Comparison of ENCODE assay signal across 16 cellular contexts in genomic region chr2:105882920-105883319, GRCh38.
DNase-seq lines count a peak whose midpoint lies in the region; ATAC-seq and TF ChIP-seq lines count a peak whose summit lies in the region.
"Had no signal": no experiment of that assay in that cellular context is flagged by ENCODE, and none has a peak within 500 bp of the region (broad histone marks: within the 10 kb centered on the region; RNA-seq: fewer than 3 reads in every experiment).

No MANE protein-coding gene starts in this region.

- H3K4me1 Mint-ChIP-seq in activated naive CD8-positive, alpha-beta T cell treated with anti-CD3 and anti-CD28 coated beads for 36 hours, result peaks cover 81% of the 10 kb centered on the region
- H3K4me1 Mint-ChIP-seq in nephron progenitor cell, result peaks cover 44% of the 10 kb centered on the region

- H3F3A ChIP-seq in SK-N-SH (replicated peaks; ENCODE audit: insufficient read depth), result no peaks in the 10 kb centered on the region

- H3K36me3 Mint-ChIP-seq in activated naive CD4-positive, alpha-beta T cell treated with anti-CD3 and anti-CD28 coated beads, Interleukin-2, amount 50 U/mL, for 72 hours, result peaks cover 51 to 75% of the 10 kb centered on the region in 2 donors
- H3K36me3 Mint-ChIP-seq in activated naive CD8-positive, alpha-beta T cell treated with anti-CD3 and anti-CD28 coated beads for 36 hours, result peaks cover 85% of the 10 kb centered on the region
- peaks cover 84% of the 10 kb centered on the region for H3K36me3 Mint-ChIP-seq in nephron progenitor cell (ENCODE audit: low read depth)

- TF ChIP-seq RAD21 in SK-N-SH (IDR thresholded peaks at IDR 0.05; ENCODE audit: low read length), result no peak

- peak overlapping the region; percentile 47 to 69 for H3K27ac Mint-ChIP-seq in activated naive CD4-positive, alpha-beta T cell treated with anti-CD3 and anti-CD28 coated beads, Interleukin-2, amount 50 U/mL, for 72 hours
- H3K27ac Mint-ChIP-seq in activated naive CD8-positive, alpha-beta T cell treated with anti-CD3 and anti-CD28 coated beads for 36 hours, result peak overlapping the region; percentile 59
- H3K27ac Mint-ChIP-seq in nephron progenitor cell, result peak overlapping the region; percentile 94

- H2BK12ac ChIP-seq in neuronal stem cell (ENCODE audit: low read length), result no peak overlapping the region

- 96% methylated on average over 7 of the region's 7 CpGs for WGBS in SK-N-SH (ENCODE audit: low lambda C conversion rate)
- no CpG with 5 or more reads among the region's 7 CpGs for WGBS in neuronal stem cell (ENCODE audit: extremely low coverage in 2 of 2, insufficient read length in 2 of 2, insufficient replicate concordance in 1 of 2), 2 donors

- H3K79me2 ChIP-seq in SK-N-SH (ENCODE audit: insufficient read depth), result peaks cover 27% of the 10 kb centered on the region; the same call in 1 of the 2 replicates

- peaks cover 17% of the 10 kb centered on the region; the same call in 1 of the 2 replicates for H4K20me1 ChIP-seq in SK-N-SH (ENCODE audit: insufficient read depth)

- H3K4me2 ChIP-seq in SK-N-SH, result no peak overlapping the region
- H3K4me2 ChIP-seq in neuronal stem cell (ENCODE audit: insufficient read depth, low read length, poor library complexity, severe bottlenecking), result no peak overlapping the region
- H3K4me2 ChIP-seq: A549, KMS-11 had no signal

- H3K36me3 ChIP-seq in SK-N-SH (replicated peaks in 1 of 2; ENCODE audit: control insufficient read depth in 1 of 2, insufficient read depth in 2 of 2, low read length in 1 of 2) (peaks cover 0 to 8% of the 10 kb centered on the region in 2 experiments), neuronal stem cell (replicated peaks in 1 of 2; ENCODE audit: control insufficient read depth in 2 of 2, insufficient read depth in 2 of 2, low read length in 2 of 2) (peaks cover 6 to 61% of the 10 kb centered on the region in 2 donors)

- H2BK120ac ChIP-seq in neuronal stem cell (ENCODE audit: low read depth, low read length), result no peak overlapping the region

- H3K79me1 ChIP-seq in neuronal stem cell (ENCODE audit: low read depth, low read length), result no peaks in the 10 kb centered on the region

- H2AFZ ChIP-seq in SK-N-SH (ENCODE audit: low read depth) (no peak overlapping the region), neuronal stem cell (ENCODE audit: low read length) (no peak overlapping the region)

- H2BK5ac ChIP-seq in neuronal stem cell (ENCODE audit: low read length), result no peak overlapping the region

- no peak overlapping the region for H3K9ac ChIP-seq in SK-N-SH
- no peak overlapping the region for H3K9ac ChIP-seq in neuronal stem cell (ENCODE audit: low read depth, low read length, poor library complexity)
- H3K9ac ChIP-seq: KMS-11 had no signal

- no peak overlapping the region for H4K8ac ChIP-seq in neuronal stem cell (ENCODE audit: low read depth, low read length)

- no peak overlapping the region for H3K27ac ChIP-seq in SK-N-SH (ENCODE audit: low read depth in 2 of 2, low read length in 1 of 2)
- H3K27ac ChIP-seq in neuronal stem cell (replicated peaks; ENCODE audit: low read length), result no peak overlapping the region
- H3K27ac ChIP-seq: A549, KMS-11, Peyer's patch, SJSA1 had no signal

- H3K4me1 ChIP-seq in SK-N-SH (ENCODE audit: control insufficient read depth in 1 of 2, insufficient read depth in 2 of 2, low read depth in 1 of 2, low read length in 1 of 2) (peaks cover 0 to 14% of the 10 kb centered on the region in 2 experiments; a peak in 2 of 4 replicates), neuronal stem cell (ENCODE audit: control insufficient read depth in 2 of 2, insufficient read depth in 1 of 2, low read depth in 1 of 2, low read length in 2 of 2) (peaks cover 3 to 25% of the 10 kb centered on the region in 2 donors)
- H3K4me1 ChIP-seq: A549, SJSA1 had no signal

- no peak overlapping the region for H3K4ac ChIP-seq in neuronal stem cell (ENCODE audit: low read length)

- no peak overlapping the region for H2BK15ac ChIP-seq in neuronal stem cell (ENCODE audit: low read length)

- no peak overlapping the region for H3K18ac ChIP-seq in neuronal stem cell (ENCODE audit: low read length)

- H3K23ac ChIP-seq in neuronal stem cell (ENCODE audit: low read depth, low read length, poor library complexity), result no peak overlapping the region

- H3K9me3 ChIP-seq in SK-N-SH (no peaks in the 10 kb centered on the region), neuronal stem cell (replicated peaks in 1 of 2; ENCODE audit: control insufficient read depth in 2 of 2, insufficient read depth in 1 of 2, low read depth in 1 of 2, low read length in 2 of 2) (peaks cover 2 to 62% of the 10 kb centered on the region in 2 donors)
- H3K9me3 ChIP-seq: Peyer's patch, SJSA1 had no signal

- H3K14ac ChIP-seq in neuronal stem cell (ENCODE audit: low read length), result no peak overlapping the region

- no peak overlapping the region for H4K91ac ChIP-seq in neuronal stem cell (ENCODE audit: low read depth, low read length, poor library complexity)

- no peaks in the 10 kb centered on the region for H3K9me2 ChIP-seq in SK-N-SH

- DNase-seq in activated naive CD4-positive, alpha-beta T cell treated with anti-CD3 and anti-CD28 coated beads, Interleukin-2, amount 50 U/mL, for 72 hours (ENCODE audit: low spot score in 2 of 2), result no peak
- no peak for DNase-seq in activated naive CD4-positive, alpha-beta T cell (lab: John Stamatoyannopoulos, UW)
- no peak for DNase-seq in activated naive CD8-positive, alpha-beta T cell treated with anti-CD3 and anti-CD28 coated beads for 36 hours
- DNase-seq in nephron progenitor cell (no peak), SK-N-SH (no peak), NCI-H2171 (lab: John Stamatoyannopoulos, UW) (no peak), T-helper 1 cell (no peak), neuronal stem cell (ENCODE audit: low spot score) (no peak)
- DNase-seq: DND-41, H9, MV-4-11, NCI-H1694 treated with DMSO at 0.1 percent for 48 hours, Peyer's patch had no signal

- H3K9me3 Mint-ChIP-seq in activated naive CD4-positive, alpha-beta T cell treated with anti-CD3 and anti-CD28 coated beads, Interleukin-2, amount 50 U/mL, for 72 hours, result no peaks in the 10 kb centered on the region
- peaks cover 12% of the 10 kb centered on the region for H3K9me3 Mint-ChIP-seq in activated naive CD8-positive, alpha-beta T cell treated with anti-CD3 and anti-CD28 coated beads for 36 hours
- peaks cover 20% of the 10 kb centered on the region for H3K9me3 Mint-ChIP-seq in nephron progenitor cell
- H3K9me3 Mint-ChIP-seq: H9 had no signal

- H3K27me3 ChIP-seq in SK-N-SH (ENCODE audit: insufficient read depth), result no peaks in the 10 kb centered on the region
- H3K27me3 ChIP-seq in neuronal stem cell (ENCODE audit: control insufficient read depth in 3 of 3, insufficient read depth in 3 of 3, low read depth in 1 of 3, low read length in 3 of 3), result no peaks in the 10 kb centered on the region
- H3K27me3 ChIP-seq: Peyer's patch, SJSA1 had no signal

- TF ChIP-seq CTCF in nephron progenitor cell (IDR thresholded peaks at IDR 0.05) (no peak), SK-N-SH (IDR thresholded peaks at IDR 0.05) (no peak)

- POLR2A ChIA-PET in SK-N-SH (lab: Yijun Ruan, JAX), result no interaction called here

- H3K4me3 Mint-ChIP-seq in activated naive CD8-positive, alpha-beta T cell treated with anti-CD3 and anti-CD28 coated beads for 36 hours, result no peak overlapping the region
- peak overlapping the region; percentile 17 for H3K4me3 Mint-ChIP-seq in nephron progenitor cell
- H3K4me3 Mint-ChIP-seq: H9 had no signal

- H3K4me3 ChIP-seq in SK-N-SH (ENCODE audit: low read depth in 2 of 2, low read length in 1 of 2) (no peak overlapping the region), neuronal stem cell (ENCODE audit: low read length in 2 of 2) (no peak overlapping the region)
- H3K4me3 ChIP-seq: A549, Peyer's patch, SJSA1 had no signal

- CTCF ChIA-PET in SK-N-SH (lab: Yijun Ruan, JAX), result interaction anchor here (1.6 kb wide), 1 partner anchor 12 kb away, joined by 4 read pairs; no protein-coding TSS in a partner anchor

- no peak for TF ChIP-seq EP300 in SK-N-SH (IDR thresholded peaks at IDR 0.05; ENCODE audit: borderline replicate concordance in 1 of 2, low read depth in 1 of 2, low read length in 1 of 2)

- H2AK5ac ChIP-seq in neuronal stem cell (ENCODE audit: low read depth, low read length), result no peak overlapping the region

- H3K27me3 Mint-ChIP-seq in activated naive CD8-positive, alpha-beta T cell treated with anti-CD3 and anti-CD28 coated beads for 36 hours, result no peaks in the 10 kb centered on the region
- no peaks in the 10 kb centered on the region for H3K27me3 Mint-ChIP-seq in nephron progenitor cell (ENCODE audit: low read depth, poor library complexity)

- ATAC-seq in activated naive CD4-positive, alpha-beta T cell treated with anti-CD3 and anti-CD28 coated beads, Interleukin-2, amount 50 U/mL, for 72 hours, result no peak
- ATAC-seq: A549 had no signal

TF ChIP-seq in SK-N-SH, 30 proteins besides CTCF, POLR2A, EP300 and RAD21 (continues in another document):
- TF ChIP-seq IRF3 (IDR thresholded peaks at IDR 0.05; ENCODE audit: low read depth, low read length) (no peak), RXRA (IDR thresholded peaks at IDR 0.05; ENCODE audit: borderline replicate concordance, low read depth) (no peak), RCOR1 (IDR thresholded peaks at IDR 0.05; ENCODE audit: low read length) (no peak), ELF1 (IDR thresholded peaks at IDR 0.05) (no peak), POLR2AphosphoS5 (IDR thresholded peaks at IDR 0.05; ENCODE audit: low read depth, low read length) (no peak), TEAD4 (IDR thresholded peaks at IDR 0.05; ENCODE audit: borderline replicate concordance, insufficient read depth) (no peak), PBX3 (IDR thresholded peaks at IDR 0.05) (no peak), NFIC (IDR thresholded peaks at IDR 0.05; ENCODE audit: borderline replicate concordance) (no peak)
